1 cellular context compared by ENCODE assay signal in the genomic region with DNA sequence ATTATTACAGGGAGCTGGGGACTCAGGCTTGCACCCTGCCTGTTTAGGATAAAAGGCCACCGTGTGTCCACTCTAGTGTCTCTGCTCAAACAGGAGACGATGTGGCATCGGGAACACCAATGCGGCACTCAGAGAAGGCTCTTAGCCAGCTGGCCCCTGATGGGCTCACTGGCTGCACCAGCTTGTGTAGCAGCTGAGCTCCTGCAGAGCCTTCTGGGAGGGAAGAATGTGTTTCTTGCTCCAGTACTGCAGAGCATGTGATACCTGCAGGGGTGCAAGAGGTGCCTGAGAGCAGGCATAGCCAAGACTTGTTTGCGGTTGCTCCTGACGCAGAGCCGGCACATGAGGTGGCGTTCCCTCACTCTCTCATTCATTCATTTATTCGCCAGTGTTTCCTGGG.
TF ChIP-seq lines count a peak whose summit lies in the region.

No MANE protein-coding gene starts in this region.

TF ChIP-seq in HepG2, 621 proteins besides CTCF, POLR2A, EP300 and RAD21:
- TF ChIP-seq RELA (CRISPR knock-in tag; IDR thresholded peaks at IDR 0.05) = no peak
- TF ChIP-seq, protein P1, sequence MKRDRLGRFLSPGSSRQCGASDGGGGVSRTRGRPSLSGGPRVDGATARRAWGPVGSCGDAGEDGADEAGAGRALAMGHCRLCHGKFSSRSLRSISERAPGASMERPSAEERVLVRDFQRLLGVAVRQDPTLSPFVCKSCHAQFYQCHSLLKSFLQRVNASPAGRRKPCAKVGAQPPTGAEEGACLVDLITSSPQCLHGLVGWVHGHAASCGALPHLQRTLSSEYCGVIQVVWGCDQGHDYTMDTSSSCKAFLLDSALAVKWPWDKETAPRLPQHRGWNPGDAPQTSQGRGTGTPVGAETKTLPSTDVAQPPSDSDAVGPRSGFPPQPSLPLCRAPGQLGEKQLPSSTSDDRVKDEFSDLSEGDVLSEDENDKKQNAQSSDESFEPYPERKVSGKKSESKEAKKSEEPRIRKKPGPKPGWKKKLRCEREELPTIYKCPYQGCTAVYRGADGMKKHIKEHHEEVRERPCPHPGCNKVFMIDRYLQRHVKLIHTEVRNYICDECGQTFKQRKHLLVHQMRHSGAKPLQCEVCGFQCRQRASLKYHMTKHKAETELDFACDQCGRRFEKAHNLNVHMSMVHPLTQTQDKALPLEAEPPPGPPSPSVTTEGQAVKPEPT (CRISPR knock-in tag; IDR thresholded peaks at IDR 0.05; ENCODE audit: low read depth) = no peak
- no peak for TF ChIP-seq MTF2 (CRISPR knock-in tag; IDR thresholded peaks at IDR 0.05; ENCODE audit: borderline replicate concordance)
- TF ChIP-seq ISL2 (CRISPR knock-in tag; IDR thresholded peaks at IDR 0.05) = no peak
- no peak for TF ChIP-seq HNRNPUL1 (IDR thresholded peaks at IDR 0.05; ENCODE audit: low read depth, low read length)
- no peak for TF ChIP-seq LCORL (IDR thresholded peaks at IDR 0.05)
- TF ChIP-seq LCORL (CRISPR knock-in tag; IDR thresholded peaks at IDR 0.05) = no peak
- TF ChIP-seq PAF1 (CRISPR knock-in tag; IDR thresholded peaks at IDR 0.05) = no peak
- TF ChIP-seq CBFB (CRISPR knock-in tag; IDR thresholded peaks at IDR 0.05) = no peak
- no peak for TF ChIP-seq SAFB2 (CRISPR knock-in tag; IDR thresholded peaks at IDR 0.05; ENCODE audit: borderline replicate concordance, low read depth)
- TF ChIP-seq ZNF720 (CRISPR knock-in tag; IDR thresholded peaks at IDR 0.05) = no peak
- TF ChIP-seq KDM4B (CRISPR knock-in tag; IDR thresholded peaks at IDR 0.05) = no peak
- TF ChIP-seq TMF1 (CRISPR knock-in tag; IDR thresholded peaks at IDR 0.05; ENCODE audit: low read depth) = no peak
- TF ChIP-seq, protein P2, sequence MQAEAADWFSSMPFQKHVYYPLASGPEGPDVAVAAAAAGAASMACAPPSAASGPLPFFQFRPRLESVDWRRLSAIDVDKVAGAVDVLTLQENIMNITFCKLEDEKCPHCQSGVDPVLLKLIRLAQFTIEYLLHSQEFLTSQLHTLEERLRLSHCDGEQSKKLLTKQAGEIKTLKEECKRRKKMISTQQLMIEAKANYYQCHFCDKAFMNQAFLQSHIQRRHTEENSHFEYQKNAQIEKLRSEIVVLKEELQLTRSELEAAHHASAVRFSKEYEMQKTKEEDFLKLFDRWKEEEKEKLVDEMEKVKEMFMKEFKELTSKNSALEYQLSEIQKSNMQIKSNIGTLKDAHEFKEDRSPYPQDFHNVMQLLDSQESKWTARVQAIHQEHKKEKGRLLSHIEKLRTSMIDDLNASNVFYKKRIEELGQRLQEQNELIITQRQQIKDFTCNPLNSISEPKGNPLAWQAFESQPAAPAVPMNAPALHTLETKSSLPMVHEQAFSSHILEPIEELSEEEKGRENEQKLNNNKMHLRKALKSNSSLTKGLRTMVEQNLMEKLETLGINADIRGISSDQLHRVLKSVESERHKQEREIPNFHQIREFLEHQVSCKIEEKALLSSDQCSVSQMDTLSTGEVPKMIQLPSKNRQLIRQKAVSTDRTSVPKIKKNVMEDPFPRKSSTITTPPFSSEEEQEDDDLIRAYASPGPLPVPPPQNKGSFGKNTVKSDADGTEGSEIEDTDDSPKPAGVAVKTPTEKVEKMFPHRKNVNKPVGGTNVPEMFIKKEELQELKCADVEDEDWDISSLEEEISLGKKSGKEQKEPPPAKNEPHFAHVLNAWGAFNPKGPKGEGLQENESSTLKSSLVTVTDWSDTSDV (CRISPR knock-in tag; IDR thresholded peaks at IDR 0.05) = no peak
- no peak for TF ChIP-seq ZNF556 (CRISPR knock-in tag; IDR thresholded peaks at IDR 0.05; ENCODE audit: borderline replicate concordance)
- no peak for TF ChIP-seq ERF (CRISPR knock-in tag; IDR thresholded peaks at IDR 0.05)
- TF ChIP-seq ZNF672 (CRISPR knock-in tag; IDR thresholded peaks at IDR 0.05) = no peak
- no peak for TF ChIP-seq WIZ (CRISPR knock-in tag; IDR thresholded peaks at IDR 0.05)
